In genomic region chr9:128246471-128246870, GRCh38 we compare ENCODE assay signal across 20 cellular contexts. TPM values are rescaled to one million over a fixed set of nuclear protein-coding genes. Genes with fewer than 3 reads are reported as not detected.
A peak's percentile ranks its signal among the peaks of the same experiment; 100 is the strongest.
DNase-seq lines count a peak whose midpoint lies in the region; TF ChIP-seq lines count a peak whose summit lies in the region.
"Had no signal": no experiment of that assay in that cellular context is flagged by ENCODE, and none has a peak within 500 bp of the region (broad histone marks: within the 10 kb centered on the region; RNA-seq: fewer than 3 reads in every experiment).

No MANE protein-coding gene starts in this region.

- TF ChIP-seq CTCF in AG04450 (IDR thresholded peaks at IDR 0.05; ENCODE audit: low read depth, low read length) (no peak), NB4 (IDR thresholded peaks at IDR 0.05; ENCODE audit: low read depth, low read length) (no peak), GM10266 (IDR thresholded peaks at IDR 0.05; ENCODE audit: control insufficient read depth, insufficient read depth, low read depth, missing control alignments) (no peak)

- WGBS in mesendoderm (ENCODE audit: extremely low coverage, insufficient coverage, low lambda C conversion rate) = no CpG with 5 or more reads among the region's 2 CpGs

- H3K4ac ChIP-seq in mesendoderm (ENCODE audit: low read depth, low read length) = no peak overlapping the region

- peaks cover 6% of the 10 kb centered on the region; the same call in 1 of the 2 replicates for H3K9me3 ChIP-seq in AG04450 (ENCODE audit: control insufficient read depth, insufficient read depth, low read length)
- H3K9me3 ChIP-seq: Caco-2, esophagus muscularis mucosa had no signal

- peaks cover 11% of the 10 kb centered on the region for H3K4me1 ChIP-seq in mesendoderm (ENCODE audit: control insufficient read depth, low read depth, low read length)

- H2BK120ac ChIP-seq in mesendoderm (ENCODE audit: low read depth, low read length) = no peak overlapping the region

- H3K56ac ChIP-seq in mesendoderm (ENCODE audit: low read length) = peak overlapping the region; percentile 34

- CTCF ChIA-PET in AG04450 (lab: Charles Lee) = interaction anchor here (1.0 to 1.8 kb wide), 2 partner anchors 9 to 116 kb away, joined by 4 to 9 read pairs; no protein-coding TSS in a partner anchor
- CTCF ChIA-PET in activated CD4-positive, alpha-beta T cell treated with anti-CD3 and anti-CD28 coated beads, Interleukin-2, amount 10 ng/mL, durations not matched to agents 7 days and 5 days (lab: Charles Lee) = interaction anchor here (1.0 to 1.9 kb wide), 2 partner anchors 9 to 24 kb away, joined by 4 to 7 read pairs; no protein-coding TSS in a partner anchor

- peaks cover 3% of the 10 kb centered on the region for H3K79me1 ChIP-seq in mesendoderm (ENCODE audit: low read length)

- H2BK15ac ChIP-seq in mesendoderm (replicated peaks; ENCODE audit: low read depth) = no peak overlapping the region

- no peak overlapping the region for H4K5ac ChIP-seq in mesendoderm (ENCODE audit: low read length)

- H3K27me3 ChIP-seq in AG04450 (ENCODE audit: control insufficient read depth, insufficient read depth, low read length) (no peaks in the 10 kb centered on the region), mesendoderm (ENCODE audit: insufficient read depth, low read length, poor library complexity) (no peaks in the 10 kb centered on the region)

- H3K27ac ChIP-seq in AG04450 (ENCODE audit: low read depth, low read length) (peak overlapping the region; percentile 57), mesendoderm (ENCODE audit: low read depth, low read length) (no peak overlapping the region)

- H3K27ac Mint-ChIP-seq in activated CD4-positive, alpha-beta T cell treated with anti-CD3 and anti-CD28 coated beads, Interleukin-2, amount 10 ng/mL, durations not matched to agents 7 days and 5 days = no peak overlapping the region
- H3K27ac Mint-ChIP-seq: activated naive CD4-positive, alpha-beta T cell treated with anti-CD3 and anti-CD28 coated beads, Interleukin-2, amount 10 ng/mL, durations not matched to agents 7 days and 5 days; stimulated activated naive CD8-positive, alpha-beta T cell treated with anti-CD3 and anti-CD28 coated beads, Interleukin-15, Interleukin-2, amounts not matched to agents 100 ng/mL and 50 ng/mL, for 24 hours had no signal

- POLR2A ChIA-PET in AG04450 (lab: Yijun Ruan, JAX) = interaction anchor here (0.6 to 2.4 kb wide), 4 partner anchors 8 to 849 kb away, joined by 3 to 12 read pairs (median 6); partner anchors contain the start of genes GOLGA2, SLC2A8 and SWI5
- POLR2A ChIA-PET in activated CD4-positive, alpha-beta T cell treated with anti-CD3 and anti-CD28 coated beads, Interleukin-2, amount 10 ng/mL, durations not matched to agents 7 days and 5 days (lab: Charles Lee) = no interaction called here

- no peaks in the 10 kb centered on the region for H3K9me3 Mint-ChIP-seq in activated CD4-positive, alpha-beta T cell treated with anti-CD3 and anti-CD28 coated beads, Interleukin-2, amount 10 ng/mL, durations not matched to agents 7 days and 5 days
- H3K9me3 Mint-ChIP-seq: activated naive CD4-positive, alpha-beta T cell treated with anti-CD3 and anti-CD28 coated beads, Interleukin-2, amount 10 ng/mL, durations not matched to agents 7 days and 5 days; stimulated activated naive CD8-positive, alpha-beta T cell treated with anti-CD3 and anti-CD28 coated beads, Interleukin-15, Interleukin-2, amounts not matched to agents 100 ng/mL and 50 ng/mL, for 24 hours had no signal

- peaks cover 14% of the 10 kb centered on the region for H3K4me1 Mint-ChIP-seq in activated CD4-positive, alpha-beta T cell treated with anti-CD3 and anti-CD28 coated beads, Interleukin-2, amount 10 ng/mL, durations not matched to agents 7 days and 5 days

- H3K79me2 ChIP-seq in mesendoderm (ENCODE audit: control insufficient read depth, insufficient read depth, low read length) = no peaks in the 10 kb centered on the region

- no peak overlapping the region for H3K4me3 Mint-ChIP-seq in activated CD4-positive, alpha-beta T cell treated with anti-CD3 and anti-CD28 coated beads, Interleukin-2, amount 10 ng/mL, durations not matched to agents 7 days and 5 days
- H3K4me3 Mint-ChIP-seq: activated naive CD4-positive, alpha-beta T cell treated with anti-CD3 and anti-CD28 coated beads, Interleukin-2, amount 10 ng/mL, durations not matched to agents 7 days and 5 days; stimulated activated naive CD8-positive, alpha-beta T cell treated with anti-CD3 and anti-CD28 coated beads, Interleukin-15, Interleukin-2, amounts not matched to agents 100 ng/mL and 50 ng/mL, for 24 hours had no signal

- H3K27me3 Mint-ChIP-seq in activated CD4-positive, alpha-beta T cell treated with anti-CD3 and anti-CD28 coated beads, Interleukin-2, amount 10 ng/mL, durations not matched to agents 7 days and 5 days = peaks cover 27% of the 10 kb centered on the region

- H3K4me3 ChIP-seq in AG04450 (ENCODE audit: low read depth, low read length) (no peak overlapping the region), NB4 (ENCODE audit: low read depth, low read length) (no peak overlapping the region), mesendoderm (ENCODE audit: low read length) (no peak overlapping the region)
- H3K4me3 ChIP-seq: esophagus muscularis mucosa, GM12878 had no signal

- DNase-seq in AG04450 (ENCODE audit: low read depth, low spot score) (no peak), NB4 (ENCODE audit: low read depth) (peak; percentile 54), mesendoderm (no peak), GM10266 (ENCODE audit: extremely low spot score) (no peak)
- DNase-seq in activated CD4-positive, alpha-beta T cell treated with anti-CD3 and anti-CD28 coated beads, Interleukin-2, amount 10 ng/mL, durations not matched to agents 7 days and 5 days = no peak
- no peak for DNase-seq in stimulated activated CD4-positive, alpha-beta T cell treated with anti-CD3 and anti-CD28 coated beads, Interleukin-1b, Interleukin-23, amount 100 ng/mL, for 48 hours
- DNase-seq: activated CD4-positive, CD25-positive, alpha-beta regulatory T cell treated with anti-CD3 and anti-CD28 coated beads, Interleukin-2, amount 50 U/mL, for 72 hours; activated naive CD4-positive, alpha-beta T cell treated with anti-CD3 and anti-CD28 coated beads, Interleukin-2, amount 10 ng/mL, durations not matched to agents 7 days and 5 days; Caco-2; GOT3; hippocampal formation; kidney glomerular epithelial cell; NCI-H1694; NK-92 treated with Interleukin-12 subunit alpha and Interleukin-12 subunit beta, amount 100 ng/mL, for 24 hours; RPMI8226; stimulated activated CD4-positive, alpha-beta T cell treated with anti-CD3 and anti-CD28 coated beads, Interleukin-12 subunit alpha, Interleukin-12 subunit beta, amount 100 ng/mL, for 4 hours; T-helper 2 cell had no signal

- H3K4me2 ChIP-seq in mesendoderm (ENCODE audit: low read length) = no peak overlapping the region

- H3K36me3 ChIP-seq in mesendoderm (ENCODE audit: control insufficient read depth, insufficient read depth, low read length) = no peaks in the 10 kb centered on the region
- H3K36me3 ChIP-seq: esophagus muscularis mucosa had no signal

- H2AK5ac ChIP-seq in mesendoderm (ENCODE audit: low read length) = no peak overlapping the region

- no peak overlapping the region for H3K23ac ChIP-seq in mesendoderm (ENCODE audit: low read length)

- no peak overlapping the region for H3K18ac ChIP-seq in mesendoderm (ENCODE audit: low read length)

- H3K9ac ChIP-seq in mesendoderm (ENCODE audit: low read length) = peak overlapping the region; percentile 19

- H4K8ac ChIP-seq in mesendoderm (ENCODE audit: low read depth, low read length) = no peak overlapping the region

- H2BK5ac ChIP-seq in mesendoderm (ENCODE audit: low read length) = no peak overlapping the region

- TF ChIP-seq POLR2A in NB4 (IDR thresholded peaks at IDR 0.05; ENCODE audit: extremely low read depth, insufficient read length) = no peak

- no peaks in the 10 kb centered on the region for H3K36me3 Mint-ChIP-seq in activated CD4-positive, alpha-beta T cell treated with anti-CD3 and anti-CD28 coated beads, Interleukin-2, amount 10 ng/mL, durations not matched to agents 7 days and 5 days (ENCODE audit: low read depth)
- H3K36me3 Mint-ChIP-seq: activated naive CD4-positive, alpha-beta T cell treated with anti-CD3 and anti-CD28 coated beads, Interleukin-2, amount 10 ng/mL, durations not matched to agents 7 days and 5 days had no signal

RNA-seq across cellular contexts. Expression of gene GOLGA2, which starts 29.3 kb away (rescaled TPM):
- polyA plus RNA-seq in AG04450 (2011; rRNA removed) = 112 and 121 TPM in 2 replicates
- 102 and 116 TPM in 2 replicates for polyA minus RNA-seq in AG04450 (2011; rRNA and poly(A)+ RNA removed)
- 27.1 TPM for polyA plus RNA-seq in mesendoderm (2013, experiment 1 of 2)
- polyA plus RNA-seq in mesendoderm (2013, experiment 2 of 2) = 28.3 TPM
- 10 to 100 TPM; 42.6 to 42.8 TPM for total RNA-seq in activated CD4-positive, alpha-beta T cell treated with anti-CD3 and anti-CD28 coated beads, Interleukin-2, amount 10 ng/mL, durations not matched to agents 7 days and 5 days

RNA-seq across cellular contexts. Expression of gene SWI5, which starts 29.6 kb away (rescaled TPM):
- 72.2 and 75.8 TPM in 2 replicates for polyA plus RNA-seq in AG04450 (2011; rRNA removed)
- 18.7 and 20.0 TPM in 2 replicates for polyA minus RNA-seq in AG04450 (2011; rRNA and poly(A)+ RNA removed)
- 24.0 TPM for polyA plus RNA-seq in mesendoderm (2013, experiment 1 of 2)
- polyA plus RNA-seq in mesendoderm (2013, experiment 2 of 2) = 25.1 TPM
- total RNA-seq in activated CD4-positive, alpha-beta T cell treated with anti-CD3 and anti-CD28 coated beads, Interleukin-2, amount 10 ng/mL, durations not matched to agents 7 days and 5 days = 1 to 10 TPM; 8.8 to 9.5 TPM

RNA-seq across cellular contexts. Expression of gene DNM1, which starts 43.3 kb away (rescaled TPM):
- 12.0 and 17.4 TPM in 2 replicates for polyA plus RNA-seq in AG04450 (2011; rRNA removed)
- polyA minus RNA-seq in AG04450 (2011; rRNA and poly(A)+ RNA removed) = 45.9 and 62.9 TPM in 2 replicates
- 9.5 TPM for polyA plus RNA-seq in mesendoderm (2013, experiment 1 of 2)
- 8.9 TPM for polyA plus RNA-seq in mesendoderm (2013, experiment 2 of 2)
- 1 to 10 TPM in 1 of 2 experiments, under 1 TPM in 1; 0.60 to 1.0 TPM for total RNA-seq in activated CD4-positive, alpha-beta T cell treated with anti-CD3 and anti-CD28 coated beads, Interleukin-2, amount 10 ng/mL, durations not matched to agents 7 days and 5 days

RNA-seq across cellular contexts. Expression of gene CIZ1, which starts 55.1 kb away (rescaled TPM):
- polyA plus RNA-seq in AG04450 (2011; rRNA removed) = 26.9 and 45.6 TPM in 2 replicates
- 53.4 and 74.6 TPM in 2 replicates for polyA minus RNA-seq in AG04450 (2011; rRNA and poly(A)+ RNA removed)
- 108 TPM for polyA plus RNA-seq in mesendoderm (2013, experiment 1 of 2)
- 110 TPM for polyA plus RNA-seq in mesendoderm (2013, experiment 2 of 2)
- total RNA-seq in activated CD4-positive, alpha-beta T cell treated with anti-CD3 and anti-CD28 coated beads, Interleukin-2, amount 10 ng/mL, durations not matched to agents 7 days and 5 days = 100 to 1,000 TPM; 128 to 129 TPM
